15 cellular contexts compared by ENCODE assay signal in the genomic region with DNA sequence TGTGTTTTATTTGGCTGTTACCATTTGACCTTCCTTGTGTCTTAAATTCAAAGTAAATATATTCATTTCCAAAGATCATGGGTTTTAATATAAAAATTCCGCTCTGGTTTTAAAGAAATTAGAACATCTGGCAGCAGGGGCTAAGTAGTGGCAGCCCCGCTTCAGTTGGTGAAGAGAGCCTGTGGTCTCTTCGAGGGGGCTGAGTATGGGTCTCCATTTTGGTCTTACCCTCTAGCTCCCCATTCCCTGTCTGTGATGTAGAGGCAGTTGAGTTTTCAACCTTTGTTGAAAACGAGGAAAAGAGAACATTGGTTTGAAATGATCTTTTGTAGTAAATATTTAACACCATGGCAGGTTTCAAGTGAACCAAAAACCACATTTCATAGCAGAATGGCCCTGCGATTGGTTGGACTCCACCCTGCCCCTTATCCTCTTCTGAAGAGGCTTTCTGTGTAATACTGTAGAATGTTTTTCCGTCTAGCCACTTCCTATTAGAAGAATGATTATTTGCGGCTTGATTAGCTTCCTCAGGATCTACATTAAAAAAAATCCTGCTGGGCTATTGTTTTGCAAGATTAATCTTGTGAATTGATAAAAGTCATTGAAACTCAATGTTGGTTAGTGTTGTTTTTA. TPM values are rescaled to one million over a fixed set of nuclear protein-coding genes. Genes with fewer than 3 reads are reported as not detected.
DNase-seq lines count a peak whose midpoint lies in the region; ATAC-seq, FAIRE-seq and TF ChIP-seq lines count a peak whose summit lies in the region.
"Had no signal": no experiment of that assay in that cellular context is flagged by ENCODE, and none has a peak within 500 bp of the region (broad histone marks: within the 10 kb centered on the region; RNA-seq: fewer than 3 reads in every experiment).

No MANE protein-coding gene starts in this region.

- no peaks in the 10 kb centered on the region for H3K27me3 Mint-ChIP-seq in natural killer cell (ENCODE audit: low read depth in 2 of 2)

- ATAC-seq in GM19025 (IDR thresholded peaks at IDR 0.05; ENCODE audit: low read depth, unreplicated experiment) (peak; percentile 57), HG02943 (IDR thresholded peaks at IDR 0.05; ENCODE audit: low read depth, unreplicated experiment) (peak; percentile 95), GM12878 (peak; percentile 96), natural killer cell (peak; percentile 61 to 89 (median 81)), Right ventricle myocardium inferior (no peak)
- ATAC-seq: activated CD4-positive, CD25-positive, alpha-beta regulatory T cell treated with anti-CD3 and anti-CD28 coated beads, Interleukin-2, amount 50 U/mL, for 24 hours had no signal

- H3K36me3 ChIP-seq in GM12878 (ENCODE audit: control insufficient read depth in 2 of 2, insufficient read depth in 2 of 2, low read length in 1 of 2) (no peaks in the 10 kb centered on the region), OCI-LY7 (ENCODE audit: insufficient read depth, low read length) (peaks cover 40% of the 10 kb centered on the region)
- H3K36me3 ChIP-seq: brain microvascular endothelial cell, esophagus muscularis mucosa had no signal

- no peaks in the 10 kb centered on the region for H3K36me3 Mint-ChIP-seq in natural killer cell

- H4K20me1 ChIP-seq in GM12878 (ENCODE audit: control insufficient read depth, insufficient read depth) = no peaks in the 10 kb centered on the region
- peaks cover 20% of the 10 kb centered on the region for H4K20me1 ChIP-seq in OCI-LY7 (ENCODE audit: insufficient read depth, low read length)

- SMC1A ChIA-PET in GM12878 (lab: Charles Lee; ENCODE audit: uncharacterized antibody, unreplicated experiment) = interaction anchor here (1.4 to 2.5 kb wide), 3 partner anchors 10 to 45 kb away, joined by 5 to 7 read pairs (median 6); no protein-coding TSS in a partner anchor

- peak; percentile 17 for DNase-seq in GM12878 (ENCODE audit: low read depth, low spot score)
- no peak for DNase-seq in natural killer cell
- DNase-seq in OCI-LY7 (ENCODE audit: low spot score) = no peak
- DNase-seq in posterior cingulate gyrus = no peak
- no peak for DNase-seq in Right ventricle myocardium inferior (ENCODE audit: missing footprints)
- DNase-seq in T-helper 1 cell = no peak
- DNase-seq: brain microvascular endothelial cell, COR-L47, SIG-M5, spleen had no signal

- in situ Hi-C loops in GM12878 (cut with MboI) = no loop called here

- no peaks in the 10 kb centered on the region for H3K79me2 ChIP-seq in GM12878 (ENCODE audit: control insufficient read depth, insufficient read depth, low read length)
- H3K79me2 ChIP-seq in OCI-LY7 (ENCODE audit: insufficient read depth, low read depth, low read length) = peaks cover 75% of the 10 kb centered on the region

- 55% methylated on average over 7 of the region's 7 CpGs for WGBS in GM12878 (ENCODE audit: insufficient coverage, insufficient replicate concordance, low lambda C conversion rate, missing lambda C conversion rate)

- H3K9me3 ChIP-seq in GM12878 (replicated peaks; ENCODE audit: control insufficient read depth, insufficient read depth, low read length) = no peaks in the 10 kb centered on the region
- H3K9me3 ChIP-seq in OCI-LY7 (ENCODE audit: low read length) = no peaks in the 10 kb centered on the region
- H3K9me3 ChIP-seq: esophagus muscularis mucosa, spleen had no signal

- TF ChIP-seq CTCF in GM12878 (IDR thresholded peaks at IDR 0.05 in 2 of 3, conservative IDR thresholded peaks at IDR 0.05 in 1 of 3; ENCODE audit: control insufficient read depth in 2 of 3, extremely low read depth in 1 of 3, insufficient read depth in 1 of 3, low read depth in 3 of 3, low read length in 3 of 3) (no peak), natural killer cell (IDR thresholded peaks at IDR 0.05) (no peak), OCI-LY7 (conservative IDR thresholded peaks at IDR 0.05; ENCODE audit: low read length) (no peak)

- H2AFZ ChIP-seq in GM12878 (ENCODE audit: control insufficient read depth, low read depth, low read length) = no peak overlapping the region
- no peak overlapping the region for H2AFZ ChIP-seq in OCI-LY7 (ENCODE audit: low read length)

- TF ChIP-seq RAD21 in GM12878 (IDR thresholded peaks at IDR 0.05; ENCODE audit: insufficient read depth, low read depth, low read length) = no peak

- H3K27ac Mint-ChIP-seq in natural killer cell = peak overlapping the region; percentile 79 to 83

- H3K4me1 Mint-ChIP-seq in natural killer cell = peaks cover 38 to 43% of the 10 kb centered on the region in 2 donors

- TF ChIP-seq EP300 in GM12878 (IDR thresholded peaks at IDR 0.05; ENCODE audit: borderline replicate concordance in 1 of 2, control insufficient read depth in 1 of 2, low read depth in 2 of 2, low read length in 2 of 2) = no peak

- no peaks in the 10 kb centered on the region for H3K9me3 Mint-ChIP-seq in natural killer cell

- H3K4me3 ChIP-seq in GM12878 (no peak overlapping the region), OCI-LY7 (ENCODE audit: low read depth, low read length, poor library complexity, severe bottlenecking) (no peak overlapping the region)
- H3K4me3 ChIP-seq: esophagus muscularis mucosa, spleen had no signal

- peak overlapping the region; percentile 83 for H3K4me3 Mint-ChIP-seq in natural killer cell

- TF ChIP-seq POLR2A in GM12878 (IDR thresholded peaks at IDR 0.05; ENCODE audit: low read depth, low read length) = no peak

- H3K27ac ChIP-seq in GM12878 (ENCODE audit: control insufficient read depth, insufficient read depth) = no peak overlapping the region
- no peak overlapping the region for H3K27ac ChIP-seq in OCI-LY7 (ENCODE audit: low read depth, low read length, poor library complexity, severe bottlenecking)
- H3K27ac ChIP-seq: brain microvascular endothelial cell, esophagus muscularis mucosa, spleen had no signal

- POLR2A ChIA-PET in GM12878 (lab: Charles Lee) (no interaction called here), OCI-LY7 (lab: Charles Lee) (interaction anchor here (1.0 to 2.1 kb wide), 5 partner anchors 10 to 31 kb away, joined by 3 to 7 read pairs (median 5); no protein-coding TSS in a partner anchor)

- intact Hi-C loops in GM12878 (cut with micrococcal nuclease; ENCODE audit: unreplicated experiment) = no loop called here
- intact Hi-C loops in natural killer cell (cut with micrococcal nuclease) = no loop called here
- intact Hi-C loops in OCI-LY7 (cut with micrococcal nuclease; ENCODE audit: unreplicated experiment) = no loop called here
- intact Hi-C loops in posterior cingulate gyrus (cut with DNase I) = no loop called here
- intact Hi-C loops in Right ventricle myocardium inferior (cut with DNase I) = no loop called here

- no peaks in the 10 kb centered on the region for H3K27me3 ChIP-seq in GM12878 (replicated peaks in 1 of 2; ENCODE audit: control insufficient read depth in 2 of 2, insufficient read depth in 2 of 2, low read length in 1 of 2)
- H3K27me3 ChIP-seq: brain microvascular endothelial cell, esophagus muscularis mucosa, spleen had no signal

- H3K9ac ChIP-seq in GM12878 (ENCODE audit: control insufficient read depth, insufficient read depth, low read length) = no peak overlapping the region

- RAD21 ChIA-PET in GM12878 (lab: Charles Lee; ENCODE audit: unreplicated experiment) = interaction anchor here (0.8 kb wide), 1 partner anchor 45 kb away, joined by 3 read pairs; no protein-coding TSS in a partner anchor

- BruUV-seq in GM12878 (replicated peaks; lab: Mats Ljungman, UMichigan) = no TSS peak
- BruUV-seq in OCI-LY7 (replicated peaks; lab: Mats Ljungman, UMichigan) = no TSS peak

- no peak for FAIRE-seq in GM12878 (lab: Jason Lieb, UNC)
- FAIRE-seq: urothelium cell line had no signal

- no peaks in the 10 kb centered on the region for H3K4me1 ChIP-seq in GM12878 (ENCODE audit: control insufficient read depth, insufficient read depth, low read length)
- peaks cover 13% of the 10 kb centered on the region for H3K4me1 ChIP-seq in OCI-LY7 (ENCODE audit: insufficient read depth, low read length, poor library complexity, severe bottlenecking)

- CTCF ChIA-PET in GM12878 (lab: Yijun Ruan, JAX) = interaction anchor here (0.6 to 2.1 kb wide), 7 partner anchors 10 to 164 kb away, joined by 3 to 6 read pairs (median 3); no protein-coding TSS in a partner anchor
- CTCF ChIA-PET in OCI-LY7 (lab: Charles Lee; ENCODE audit: unreplicated experiment) = interaction anchor here (1.0 to 2.0 kb wide), 2 partner anchors 16 to 114 kb away, joined by 3 to 5 read pairs; no protein-coding TSS in a partner anchor

- no peak overlapping the region for H3K4me2 ChIP-seq in GM12878 (ENCODE audit: control insufficient read depth, insufficient read depth)
- no peak overlapping the region for H3K4me2 ChIP-seq in OCI-LY7 (ENCODE audit: low read length)

- no peaks in the 10 kb centered on the region for H3K9me2 ChIP-seq in OCI-LY7 (ENCODE audit: insufficient read depth, low read length)

RNA-seq across cellular contexts. Expression of gene APLP2, which starts 17.7 kb away (rescaled TPM):
- 21.8 and 22.1 TPM in 2 replicates for total RNA-seq in GM12878 (2013; cell fraction: nucleolus; rRNA removed)
- total RNA-seq in GM12878 (2014; rRNA removed) (17.7 and 18.2 TPM in 2 replicates), GM12878 (2014; rRNA removed; fragmentation: Illumina TruSeq; extraction: Trizol) (15.9 and 17.1 TPM in 2 replicates), GM12878 (2021) (23.7 and 28.1 TPM in 2 replicates), natural killer cell (100 to 1,000 TPM in 2 of 3 donors, 10 to 100 TPM in 1; 99.8 to 119 (median 116) TPM), OCI-LY7 (2022) (279 and 284 TPM in 2 replicates), Right ventricle myocardium inferior (285 TPM)
- polyA plus RNA-seq in GM12878 (2011; ENCODE audit: low read depth) = 14.5 TPM
- polyA plus RNA-seq in GM12878 (2011; rRNA removed) (33.7 and 38.8 TPM in 2 replicates), GM12878 (2014; fragmentation: Illumina TruSeq; extraction: Trizol) (22.4 and 24.2 TPM in 2 replicates), GM12878 (2014; fragmentation: Nextera tagmentation; extraction: Ambion mirVana) (1 to 10 TPM; 2.3 to 4.6 TPM), GM12878 (2014; rRNA removed) (18.3 and 18.5 TPM in 2 replicates), GM12878 (2016; fragmentation: Nextera tagmentation; extraction: Ambion mirVana) (10 to 100 TPM; 28.2 to 29.3 TPM)
- polyA plus RNA-seq in GM12878 (2011; cell fraction: cytosol; rRNA removed) = 19.2 and 22.2 TPM in 2 replicates
- polyA plus RNA-seq in GM12878 (2011; cell fraction: nucleus; rRNA removed) = 20.6 and 26.6 TPM in 2 replicates
- polyA plus RNA-seq in GM12878 (2012) = 18.2 and 20.6 TPM in 2 replicates
- polyA minus RNA-seq in GM12878 (2011; rRNA and poly(A)+ RNA removed) = 18.9 and 41.3 TPM in 2 replicates
- polyA minus RNA-seq in GM12878 (2011; cell fraction: cytosol; rRNA and poly(A)+ RNA removed) = 6.7 and 7.9 TPM in 2 replicates
- 5.7 and 8.2 TPM in 2 replicates for polyA minus RNA-seq in GM12878 (2011; cell fraction: nucleus; rRNA and poly(A)+ RNA removed)
- 144 and 147 TPM in 2 replicates for total RNA-seq in OCI-LY7 (2014; rRNA removed; shearing (Covaris generic))
